In genomic region chrX:117752745-117753144, GRCh38 we compare ENCODE assay signal across 18 cellular contexts.
DNase-seq lines count a peak whose midpoint lies in the region; ATAC-seq and TF ChIP-seq lines count a peak whose summit lies in the region.
"Had no signal": no experiment of that assay in that cellular context is flagged by ENCODE, and none has a peak within 500 bp of the region (broad histone marks: within the 10 kb centered on the region; RNA-seq: fewer than 3 reads in every experiment).

No MANE protein-coding gene starts in this region.

- DNase-seq in Caco-2, result no peak
- DNase-seq in AML-193 (lab: John Stamatoyannopoulos, UW), result no peak
- no peak for DNase-seq in CD14-positive monocyte (ENCODE audit: low spot score)
- DNase-seq in NCI-H82 (lab: John Stamatoyannopoulos, UW), result no peak
- DNase-seq: activated effector memory CD4-positive, alpha-beta T cell treated with Interleukin-2 at 50 U/mL for 16 hours; DMS53; NCI-H1694; NCI-H526 treated with DMSO at 0.1 percent for 48 hours; Peyer's patch; WERI-Rb-1 had no signal

- peak overlapping the region; percentile 44 for H3K4me2 ChIP-seq in OCI-LY3 (ENCODE audit: low read length)

- POLR2A ChIA-PET in Caco-2 (lab: Charles Lee), result no interaction called here

- no peaks in the 10 kb centered on the region for H3K36me3 Mint-ChIP-seq in Caco-2 (ENCODE audit: insufficient read depth, unreplicated experiment)
- H3K36me3 Mint-ChIP-seq in CD14-positive monocyte, result no peaks in the 10 kb centered on the region

- H3K27me3 ChIP-seq in OCI-LY3 (ENCODE audit: low read depth, low read length) (peaks cover 8% of the 10 kb centered on the region; the same call in 1 of the 2 replicates), Caco-2 (replicated peaks; ENCODE audit: control insufficient read depth, insufficient read depth, low read length) (no peaks in the 10 kb centered on the region)
- H3K27me3 ChIP-seq: gastroesophageal sphincter, Peyer's patch had no signal

- H3K4me3 ChIP-seq in OCI-LY3 (ENCODE audit: low read length) (peak overlapping the region; percentile 29), Caco-2 (ENCODE audit: low read depth, low read length) (no peak overlapping the region)
- H3K4me3 ChIP-seq: gastroesophageal sphincter, Peyer's patch had no signal

- H4K20me1 ChIP-seq in OCI-LY3 (ENCODE audit: insufficient read depth, low read length), result no peaks in the 10 kb centered on the region

- H3K4me1 Mint-ChIP-seq in Caco-2 (ENCODE audit: low read depth, unreplicated experiment), result no peaks in the 10 kb centered on the region
- H3K4me1 Mint-ChIP-seq in CD14-positive monocyte, result no peaks in the 10 kb centered on the region
- H3K4me1 Mint-ChIP-seq: B cell had no signal

- peak overlapping the region; percentile 26; the same call in 1 of the 2 replicates for H3K27ac ChIP-seq in OCI-LY3 (ENCODE audit: low read length)
- H3K27ac ChIP-seq: gastroesophageal sphincter, parathyroid adenoma, Peyer's patch, WERI-Rb-1 had no signal

- peak; percentile 68 for ATAC-seq in GM18861 (IDR thresholded peaks at IDR 0.05; ENCODE audit: unreplicated experiment)
- ATAC-seq in GM21529 (IDR thresholded peaks at IDR 0.05; ENCODE audit: unreplicated experiment), result peak; percentile 92
- peak; percentile 65 for ATAC-seq in HG03045 (IDR thresholded peaks at IDR 0.05; ENCODE audit: unreplicated experiment)
- ATAC-seq: gastroesophageal sphincter had no signal

- intact Hi-C loops in Caco-2 (cut with micrococcal nuclease; ENCODE audit: unreplicated experiment), result no loop called here
- intact Hi-C loops in CD14-positive monocyte (cut with micrococcal nuclease), result no loop called here

- CTCF ChIA-PET in Caco-2 (lab: Charles Lee), result no interaction called here

- H3K4me3 Mint-ChIP-seq in Caco-2 (ENCODE audit: unreplicated experiment), result no peak overlapping the region
- no peak overlapping the region for H3K4me3 Mint-ChIP-seq in CD14-positive monocyte
- H3K4me3 Mint-ChIP-seq: B cell; stimulated activated naive CD8-positive, alpha-beta T cell treated with anti-CD3 and anti-CD28 coated beads, Interleukin-15, Interleukin-2, amounts not matched to agents 100 ng/mL and 50 ng/mL, for 24 hours had no signal

- H3K9me3 ChIP-seq in OCI-LY3 (ENCODE audit: insufficient read depth, low read length) (no peaks in the 10 kb centered on the region), Caco-2 (no peaks in the 10 kb centered on the region)
- H3K9me3 ChIP-seq: gastroesophageal sphincter, Peyer's patch had no signal

- no TSS peak for BruUV-seq in Caco-2 (replicated peaks; lab: Mats Ljungman, UMichigan)

- H3K27ac Mint-ChIP-seq in Caco-2 (ENCODE audit: unreplicated experiment) (no peak overlapping the region), CD14-positive monocyte (no peak overlapping the region)
- H3K27ac Mint-ChIP-seq: B cell; stimulated activated naive CD8-positive, alpha-beta T cell treated with anti-CD3 and anti-CD28 coated beads, Interleukin-15, Interleukin-2, amounts not matched to agents 100 ng/mL and 50 ng/mL, for 24 hours had no signal

- H3K9ac ChIP-seq in OCI-LY3 (ENCODE audit: low read length), result no peak overlapping the region
- H3K9ac ChIP-seq: parathyroid adenoma had no signal

- TF ChIP-seq CTCF in OCI-LY3 (IDR thresholded peaks at IDR 0.05; ENCODE audit: low read depth, low read length), result no peak
- no peak for TF ChIP-seq CTCF in Caco-2 (IDR thresholded peaks at IDR 0.05; ENCODE audit: insufficient read depth in 1 of 2, low read depth in 1 of 2, low read length in 1 of 2, severe bottlenecking in 1 of 2, unreplicated experiment in 1 of 2)
- TF ChIP-seq CTCF in CD14-positive monocyte (IDR thresholded peaks at IDR 0.05), result no peak

- H3K27me3 Mint-ChIP-seq in Caco-2 (ENCODE audit: insufficient read depth, unreplicated experiment), result no peaks in the 10 kb centered on the region
- peaks cover 0 to 3% (median 0%) of the 10 kb centered on the region in 3 donors for H3K27me3 Mint-ChIP-seq in CD14-positive monocyte (ENCODE audit: low read depth in 3 of 3)
- H3K27me3 Mint-ChIP-seq: B cell; stimulated activated naive CD8-positive, alpha-beta T cell treated with anti-CD3 and anti-CD28 coated beads, Interleukin-15, Interleukin-2, amounts not matched to agents 100 ng/mL and 50 ng/mL, for 24 hours had no signal

- H3K9me3 Mint-ChIP-seq in Caco-2 (ENCODE audit: unreplicated experiment) (no peaks in the 10 kb centered on the region), CD14-positive monocyte (peaks cover 0 to 3% (median 0%) of the 10 kb centered on the region in 7 donors)
- H3K9me3 Mint-ChIP-seq: stimulated activated naive CD8-positive, alpha-beta T cell treated with anti-CD3 and anti-CD28 coated beads, Interleukin-15, Interleukin-2, amounts not matched to agents 100 ng/mL and 50 ng/mL, for 24 hours had no signal

- H3K36me3 ChIP-seq in OCI-LY3 (replicated peaks; ENCODE audit: low read depth, low read length) (no peaks in the 10 kb centered on the region), Caco-2 (ENCODE audit: control insufficient read depth, insufficient read depth, low read length) (no peaks in the 10 kb centered on the region)
- H3K36me3 ChIP-seq: gastroesophageal sphincter, Peyer's patch, WERI-Rb-1 had no signal

- H3K4me1 ChIP-seq in OCI-LY3 (ENCODE audit: low read length) (peaks cover 25% of the 10 kb centered on the region), Caco-2 (no peaks in the 10 kb centered on the region)
- H3K4me1 ChIP-seq: gastroesophageal sphincter, parathyroid adenoma, Peyer's patch had no signal

- H3K79me2 ChIP-seq in OCI-LY3 (ENCODE audit: low read length), result no peaks in the 10 kb centered on the region
- H3K79me2 ChIP-seq: parathyroid adenoma had no signal

- H2AFZ ChIP-seq in OCI-LY3 (ENCODE audit: low read depth, low read length), result no peak overlapping the region
- H2AFZ ChIP-seq: parathyroid adenoma had no signal
